29 cellular contexts compared by ENCODE assay signal in genomic region chr1:43791243-43791642, GRCh38.
"Had no signal": no experiment of that assay in that cellular context is flagged by ENCODE, and none has a peak within 500 bp of the region (broad histone marks: within the 10 kb centered on the region; RNA-seq: fewer than 3 reads in every experiment).

No MANE protein-coding gene starts in this region.

- H3K4me1 Mint-ChIP-seq: endodermal cell had no signal

- H3K27me3 ChIP-seq: dorsolateral prefrontal cortex, esophagus squamous epithelium, gastrocnemius medialis, heart right ventricle, left lung had no signal

- H3K4me1 ChIP-seq: left lung, lower lobe of right lung had no signal

- H3K9me3 ChIP-seq: esophagus squamous epithelium, gastrocnemius medialis, heart right ventricle, left lung, lower lobe of right lung, mucosa of descending colon had no signal

- DNase-seq: dermis blood vessel endothelial cell; dorsolateral prefrontal cortex; effector CD4-positive, alpha-beta T cell; effector memory CD4-positive, alpha-beta T cell; endodermal cell; erythroblast; esophagus squamous epithelium; foreskin fibroblast; foreskin melanocyte; gastrocnemius medialis; glutamatergic neuron; head of caudate nucleus; heart right ventricle; hippocampal formation; left cardiac atrium; left lung; left ventricle myocardium superior; lower lobe of right lung; mesenchymal stem cell; mucosa of descending colon; naive B cell; naive thymus-derived CD8-positive, alpha-beta T cell had no signal

- H3K27me3 Mint-ChIP-seq: naive B cell; naive thymus-derived CD8-positive, alpha-beta T cell had no signal

- H3K9me3 Mint-ChIP-seq: endodermal cell; mesothelial cell of epicardium; naive thymus-derived CD8-positive, alpha-beta T cell had no signal

- ATAC-seq: esophagus mucosa; gastrocnemius medialis; heart right ventricle; left cardiac atrium; left lung; left ventricle myocardium superior; lower lobe of right lung; mucosa of descending colon; naive thymus-derived CD8-positive, alpha-beta T cell had no signal

- H3K4me3 ChIP-seq: coronary artery, dorsolateral prefrontal cortex, esophagus squamous epithelium, gastrocnemius medialis, heart right ventricle, left lung, lower lobe of right lung, mucosa of descending colon had no signal

- FAIRE-seq: endometrium, islet of Langerhans, keratinocyte had no signal

- H3K27ac Mint-ChIP-seq: endodermal cell, mesothelial cell of epicardium had no signal

- H3K36me3 ChIP-seq: gastrocnemius medialis, left lung, lower lobe of right lung had no signal

- H3K27ac ChIP-seq: coronary artery, dorsolateral prefrontal cortex, epithelial cell of prostate, esophagus squamous epithelium, gastrocnemius medialis, heart right ventricle, left lung, lower lobe of right lung had no signal

- H3K4me3 Mint-ChIP-seq: endodermal cell, mesothelial cell of epicardium had no signal
